In the genomic region with DNA sequence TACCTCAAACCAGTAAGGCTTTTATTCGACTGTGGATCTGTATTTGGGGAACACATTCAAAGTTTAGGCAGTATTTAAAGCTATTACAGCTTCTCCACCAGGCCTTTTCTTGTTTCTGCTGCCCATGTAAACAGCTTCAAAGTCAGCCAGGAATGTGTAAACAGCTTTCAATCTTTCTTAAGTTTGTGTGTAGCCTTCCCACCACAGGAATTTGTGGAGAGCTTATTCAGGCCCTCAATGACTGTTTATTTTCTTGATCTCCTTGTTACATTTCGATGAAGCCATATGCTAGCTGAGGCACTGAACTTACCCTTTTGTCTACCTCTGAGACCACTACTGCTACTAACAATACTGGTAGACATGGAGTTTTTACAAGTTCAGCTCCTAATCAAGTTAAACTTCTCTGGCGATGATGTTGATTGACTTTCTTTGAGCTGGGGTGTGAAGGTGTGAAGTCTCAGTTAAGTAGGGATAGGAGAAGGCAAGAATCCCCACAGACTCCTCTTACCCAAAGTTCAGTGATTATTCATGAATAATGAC, we compare ENCODE assay signal across 14 cellular contexts.
"Had no signal": no experiment of that assay in that cellular context is flagged by ENCODE, and none has a peak within 500 bp of the region (broad histone marks: within the 10 kb centered on the region; RNA-seq: fewer than 3 reads in every experiment).

No MANE protein-coding gene starts in this region.

- ATAC-seq: effector memory CD8-positive, alpha-beta T cell; naive thymus-derived CD8-positive, alpha-beta T cell; pancreas; right lobe of liver; stimulated activated naive B cell treated with anti-CD40 and anti-IgM and Interleukin-4, amounts not matched to agents 10 μg/mL and 1 μg/mL and 100 μg/mL, for 72 hours had no signal

- H3K4me1 ChIP-seq: pancreas, right lobe of liver, tibial nerve, upper lobe of left lung, uterus had no signal

- H3K27me3 ChIP-seq: neutrophil, pancreas, right lobe of liver, tibial nerve, upper lobe of left lung, uterus had no signal

- H3K27ac ChIP-seq: neutrophil, pancreas, right lobe of liver, thoracic aorta, tibial nerve, upper lobe of left lung, uterus had no signal

- H3K9me3 ChIP-seq: neutrophil, pancreas, right lobe of liver, thoracic aorta, upper lobe of left lung, uterus had no signal

- H3K4me3 ChIP-seq: pancreas, right lobe of liver, thoracic aorta, tibial nerve, upper lobe of left lung, uterus had no signal

- H3K36me3 ChIP-seq: neutrophil, pancreas, right lobe of liver, thoracic aorta, tibial nerve, upper lobe of left lung, uterus had no signal

- DNase-seq: cortex of kidney; effector memory CD8-positive, alpha-beta T cell; naive thymus-derived CD8-positive, alpha-beta T cell; pancreas; right lobe of liver; small intestine; stimulated activated CD4-positive, alpha-beta T cell treated with anti-CD3 and anti-CD28 coated beads, Interleukin-15, amount 100 ng/mL, for 24 hours; stimulated activated CD4-positive, alpha-beta T cell treated with anti-CD3 and anti-CD28 coated beads, Interleukin-2, amount 100 ng/mL, for 48 hours; stimulated activated naive B cell treated with anti-CD40 and anti-IgM and Interleukin-4, amounts not matched to agents 10 μg/mL and 1 μg/mL and 100 μg/mL, for 72 hours; upper lobe of left lung; uterus had no signal
